ENCODE assay signal across 17 cellular contexts in genomic region chr15:79878078-79878705, GRCh38. TPM values are rescaled to one million over a fixed set of nuclear protein-coding genes. Genes with fewer than 3 reads are reported as not detected.
DNase-seq lines count a peak whose midpoint lies in the region; ATAC-seq and TF ChIP-seq lines count a peak whose summit lies in the region.
"Had no signal": no experiment of that assay in that cellular context is flagged by ENCODE, and none has a peak within 500 bp of the region (broad histone marks: within the 10 kb centered on the region; RNA-seq: fewer than 3 reads in every experiment).

No MANE protein-coding gene starts in this region.

- 94 to 100% methylated on average over 5 to 7 of the region's 7 CpGs for WGBS in endodermal cell (ENCODE audit: insufficient coverage in 1 of 2, insufficient read length in 1 of 2), 2 experiments

- H3K4me1 ChIP-seq in BLaER1 (no peaks in the 10 kb centered on the region), OCI-LY7 (ENCODE audit: insufficient read depth, low read length, poor library complexity, severe bottlenecking) (no peaks in the 10 kb centered on the region), endodermal cell (ENCODE audit: control insufficient read depth, insufficient read depth, low read length) (no peaks in the 10 kb centered on the region)

- H3K4me3 ChIP-seq in BLaER1 (peak overlapping the region; percentile 36), OCI-LY7 (ENCODE audit: low read depth, low read length, poor library complexity, severe bottlenecking) (no peak overlapping the region), endodermal cell (ENCODE audit: low read length) (peak overlapping the region; percentile 20)

- H3K79me2 ChIP-seq in OCI-LY7 (ENCODE audit: insufficient read depth, low read depth, low read length) = no peaks in the 10 kb centered on the region; the same call in 1 of the 2 replicates

- POLR2A ChIA-PET in OCI-LY7 (lab: Charles Lee) = interaction anchor here (0.7 kb wide), 1 partner anchor 21 kb away, joined by 4 read pairs; no protein-coding TSS in a partner anchor

- intact Hi-C loops in OCI-LY7 (cut with micrococcal nuclease; ENCODE audit: unreplicated experiment) = no loop called here

- H3K27me3 Mint-ChIP-seq in endodermal cell (ENCODE audit: insufficient read depth) = no peaks in the 10 kb centered on the region
- H3K27me3 Mint-ChIP-seq: CD4-positive, CD25-positive, alpha-beta regulatory T cell had no signal

- H3K4me3 Mint-ChIP-seq in endodermal cell = no peak overlapping the region
- H3K4me3 Mint-ChIP-seq: CD4-positive, CD25-positive, alpha-beta regulatory T cell; H9; HFFc6 had no signal

- DNase-seq in OCI-LY7 (ENCODE audit: low spot score) = peak; percentile 26
- no peak for DNase-seq in endodermal cell
- DNase-seq in lung microvascular endothelial cell (ENCODE audit: low read depth in 2 of 2) = peak; percentile 3 to 20
- DNase-seq in NCI-H510A (lab: John Stamatoyannopoulos, UW) = no peak
- no peak for DNase-seq in NCI-H2171 (lab: John Stamatoyannopoulos, UW)
- DNase-seq: 8988T; AML-193; CD4-positive, CD25-positive, alpha-beta regulatory T cell; DMS 273 treated with DMSO at 0.1 percent for 48 hours; GOT3; H9; HFFc6; KBM-7 had no signal

- no peaks in the 10 kb centered on the region for H4K20me1 ChIP-seq in BLaER1
- no peaks in the 10 kb centered on the region for H4K20me1 ChIP-seq in OCI-LY7 (ENCODE audit: insufficient read depth, low read length)
- H4K20me1 ChIP-seq: BLaER1 treated with 17β-estradiol and CSF1 and Interleukin-3, amounts not matched to agents 10 nM and 100 nM had no signal

- BruUV-seq in OCI-LY7 (replicated peaks; lab: Mats Ljungman, UMichigan) = no TSS peak

- H3K9ac ChIP-seq in BLaER1 = no peak overlapping the region
- no peak overlapping the region for H3K9ac ChIP-seq in endodermal cell (ENCODE audit: extremely low read depth, low read length, poor library complexity, severe bottlenecking)
- H3K9ac ChIP-seq: BLaER1 treated with 17β-estradiol and CSF1 and Interleukin-3, amounts not matched to agents 10 nM and 100 nM had no signal

- H3K9me3 Mint-ChIP-seq in endodermal cell = peaks cover 73% of the 10 kb centered on the region

- H3K27ac ChIP-seq in BLaER1 = no peak overlapping the region
- no peak overlapping the region for H3K27ac ChIP-seq in OCI-LY7 (ENCODE audit: low read depth, low read length, poor library complexity, severe bottlenecking)
- no peak overlapping the region for H3K27ac ChIP-seq in endodermal cell (ENCODE audit: low read depth, low read length)
- H3K27ac ChIP-seq: BLaER1 treated with 17β-estradiol and CSF1 and Interleukin-3, amounts not matched to agents 10 nM and 100 nM; HL-60 had no signal

- TF ChIP-seq CTCF in OCI-LY7 (conservative IDR thresholded peaks at IDR 0.05; ENCODE audit: low read length) = no peak
- no peak for TF ChIP-seq CTCF in endodermal cell (conservative IDR thresholded peaks at IDR 0.05)

- no peak overlapping the region for H2AFZ ChIP-seq in OCI-LY7 (ENCODE audit: low read length)

- no peaks in the 10 kb centered on the region for H3K9me2 ChIP-seq in OCI-LY7 (ENCODE audit: insufficient read depth, low read length)

- H3K9me3 ChIP-seq in BLaER1 (peaks cover 77% of the 10 kb centered on the region), OCI-LY7 (ENCODE audit: low read length) (peaks cover 46% of the 10 kb centered on the region), endodermal cell (ENCODE audit: control insufficient read depth, low read length) (peaks cover 82% of the 10 kb centered on the region)

- no peak for ATAC-seq in HG02642 (IDR thresholded peaks at IDR 0.05; ENCODE audit: poor library complexity, unreplicated experiment)

- H3K4me1 Mint-ChIP-seq in endodermal cell = peaks cover 12% of the 10 kb centered on the region
- H3K4me1 Mint-ChIP-seq: H9 had no signal

- CTCF ChIA-PET in OCI-LY7 (lab: Charles Lee; ENCODE audit: unreplicated experiment) = no interaction called here

- H3K4me2 ChIP-seq in BLaER1 (no peak overlapping the region), OCI-LY7 (ENCODE audit: low read length) (no peak overlapping the region)
- H3K4me2 ChIP-seq: BLaER1 treated with 17β-estradiol and CSF1 and Interleukin-3, amounts not matched to agents 10 nM and 100 nM had no signal

- H3K27me3 ChIP-seq in BLaER1 (no peaks in the 10 kb centered on the region), endodermal cell (ENCODE audit: control insufficient read depth, insufficient read depth, low read length, poor library complexity, severe bottlenecking) (no peaks in the 10 kb centered on the region)
- H3K27me3 ChIP-seq: BLaER1 treated with 17β-estradiol and CSF1 and Interleukin-3, amounts not matched to agents 10 nM and 100 nM had no signal

- H3K36me3 ChIP-seq in BLaER1 = peaks cover 95% of the 10 kb centered on the region
- peaks cover 90% of the 10 kb centered on the region for H3K36me3 ChIP-seq in OCI-LY7 (ENCODE audit: insufficient read depth, low read length)
- peaks cover 92% of the 10 kb centered on the region for H3K36me3 ChIP-seq in endodermal cell (ENCODE audit: control insufficient read depth, insufficient read depth, low read length)

- H3K36me3 Mint-ChIP-seq in endodermal cell (ENCODE audit: low read depth) = peaks cover 93% of the 10 kb centered on the region

- no peak overlapping the region for H3K27ac Mint-ChIP-seq in endodermal cell
- H3K27ac Mint-ChIP-seq: CD4-positive, CD25-positive, alpha-beta regulatory T cell; H9; HFFc6 had no signal

RNA-seq across cellular contexts. Expression of gene MTHFS, which starts 18.6 kb away (rescaled TPM):
- 12.4 and 16.4 TPM in 2 replicates for total RNA-seq in OCI-LY7 (2014; rRNA removed; shearing (Covaris generic))
- 26.5 and 32.3 TPM in 2 replicates for total RNA-seq in OCI-LY7 (2022)
- total RNA-seq in endodermal cell = 10 to 100 TPM; 28.2 to 33.6 TPM
- polyA plus RNA-seq in endodermal cell (2013, experiment 1 of 2) = 21.2 TPM
- 19.2 TPM for polyA plus RNA-seq in endodermal cell (2013, experiment 2 of 2)
- 13.9 and 16.1 TPM in 2 replicates for total RNA-seq in lung microvascular endothelial cell

Comparison
In these comparisons a context has a peak if more than half of its experiments do, and no peak if none do; other contexts are left out.
1. DNase-seq: peak in OCI-LY7 (single experiment) and lung microvascular endothelial cell (2 of 2); none in endodermal cell (single experiment), NCI-H510A (single experiment) and NCI-H2171 (single experiment).